In the genomic region with DNA sequence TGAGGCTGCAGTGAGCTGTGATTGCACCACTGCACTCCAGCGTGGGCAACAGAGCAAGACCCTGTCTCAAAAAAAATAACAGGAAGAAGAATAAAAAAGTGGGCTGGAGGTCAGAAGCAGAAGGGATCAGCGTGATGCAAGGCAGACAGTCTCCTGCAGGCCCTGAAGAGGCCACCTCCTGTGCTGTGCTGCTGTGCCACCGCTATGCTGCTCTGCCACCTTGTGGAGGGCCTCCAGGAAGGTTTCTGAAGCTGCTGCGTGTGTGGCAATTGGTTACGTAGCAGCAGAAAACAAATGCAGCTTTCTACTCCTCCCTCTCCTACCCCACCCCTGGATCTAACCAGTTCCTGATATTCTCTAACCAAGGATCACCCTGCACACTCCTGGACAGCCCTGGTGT, we compare ENCODE assay signal across 1 cellular context.
TF ChIP-seq lines count a peak whose summit lies in the region.

No MANE protein-coding gene starts in this region.

TF ChIP-seq in HepG2, 621 proteins besides CTCF, POLR2A, EP300 and RAD21 (continued from another document):
- TF ChIP-seq, protein P1, sequence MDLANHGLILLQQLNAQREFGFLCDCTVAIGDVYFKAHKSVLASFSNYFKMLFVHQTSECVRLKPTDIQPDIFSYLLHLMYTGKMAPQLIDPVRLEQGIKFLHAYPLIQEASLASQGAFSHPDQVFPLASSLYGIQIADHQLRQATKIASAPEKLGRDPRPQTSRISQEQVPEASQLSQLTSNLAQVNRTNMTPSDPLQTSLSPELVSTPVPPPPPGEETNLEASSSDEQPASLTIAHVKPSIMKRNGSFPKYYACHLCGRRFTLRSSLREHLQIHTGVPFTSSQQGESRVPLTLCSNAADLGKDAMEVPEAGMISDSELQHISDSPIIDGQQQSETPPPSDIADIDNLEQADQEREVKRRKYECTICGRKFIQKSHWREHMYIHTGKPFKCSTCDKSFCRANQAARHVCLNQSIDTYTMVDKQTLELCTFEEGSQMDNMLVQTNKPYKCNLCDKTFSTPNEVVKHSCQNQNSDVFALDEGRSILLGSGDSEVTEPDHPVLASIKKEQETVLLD (CRISPR knock-in tag; IDR thresholded peaks at IDR 0.05; ENCODE audit: low read depth) = no peak
- no peak for TF ChIP-seq ZNF644 (CRISPR knock-in tag; IDR thresholded peaks at IDR 0.05; ENCODE audit: low read depth)
- TF ChIP-seq GABPA (IDR thresholded peaks at IDR 0.05; ENCODE audit: low read depth, low read length) = peak; percentile 22; the same call in 1 of the 2 replicates
- no peak for TF ChIP-seq GABPA (CRISPR knock-in tag; IDR thresholded peaks at IDR 0.05; ENCODE audit: low read depth)
- no peak for TF ChIP-seq IRF1 (CRISPR knock-in tag; IDR thresholded peaks at IDR 0.05; ENCODE audit: low read depth)
- no peak for TF ChIP-seq ZNF503 (CRISPR knock-in tag; IDR thresholded peaks at IDR 0.05)
- TF ChIP-seq HMGXB4 (CRISPR knock-in tag; IDR thresholded peaks at IDR 0.05; ENCODE audit: borderline replicate concordance in 1 of 2, low read depth in 1 of 2) = no peak
- TF ChIP-seq SMAD9 (CRISPR knock-in tag; IDR thresholded peaks at IDR 0.05) = no peak
- TF ChIP-seq HOXA7 (CRISPR knock-in tag; IDR thresholded peaks at IDR 0.05) = no peak
- peak; percentile 59 for TF ChIP-seq GABPB1 (CRISPR knock-in tag; IDR thresholded peaks at IDR 0.05)
- TF ChIP-seq NR3C1 (CRISPR knock-in tag; IDR thresholded peaks at IDR 0.05) = no peak
- TF ChIP-seq, protein P2, sequence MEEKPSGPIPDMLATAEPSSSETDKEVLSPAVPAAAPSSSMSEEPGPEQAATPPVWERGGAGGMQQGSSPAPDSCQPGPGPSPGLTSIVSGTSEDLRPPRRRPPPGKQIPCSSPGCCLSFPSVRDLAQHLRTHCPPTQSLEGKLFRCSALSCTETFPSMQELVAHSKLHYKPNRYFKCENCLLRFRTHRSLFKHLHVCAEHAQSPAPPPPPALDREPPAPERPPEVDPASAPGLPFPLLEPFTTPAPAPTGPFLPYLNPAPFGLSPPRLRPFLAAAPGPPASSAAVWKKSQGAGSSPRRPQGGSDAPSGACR (CRISPR knock-in tag; IDR thresholded peaks at IDR 0.05) = no peak
- TF ChIP-seq ZFY (CRISPR knock-in tag; IDR thresholded peaks at IDR 0.05) = peak; percentile 57
- no peak for TF ChIP-seq ZNF17 (CRISPR knock-in tag; IDR thresholded peaks at IDR 0.05)
- no peak for TF ChIP-seq KDM5B (CRISPR knock-in tag; IDR thresholded peaks at IDR 0.05; ENCODE audit: borderline replicate concordance)
- TF ChIP-seq, protein P3, sequence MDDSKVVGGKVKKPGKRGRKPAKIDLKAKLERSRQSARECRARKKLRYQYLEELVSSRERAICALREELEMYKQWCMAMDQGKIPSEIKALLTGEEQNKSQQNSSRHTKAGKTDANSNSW (CRISPR knock-in tag; IDR thresholded peaks at IDR 0.05; ENCODE audit: borderline replicate concordance) = no peak
- TF ChIP-seq GLI4 (CRISPR knock-in tag; IDR thresholded peaks at IDR 0.05; ENCODE audit: borderline replicate concordance) = no peak
- TF ChIP-seq ZNF225 (CRISPR knock-in tag; IDR thresholded peaks at IDR 0.05) = no peak
- no peak for TF ChIP-seq POGZ (CRISPR knock-in tag; IDR thresholded peaks at IDR 0.05)
- 0 out of 2 replicates have a peak, but pooled peaks have one; percentile 26 for TF ChIP-seq ZFX (CRISPR knock-in tag; IDR thresholded peaks at IDR 0.05; ENCODE audit: low read depth)
- TF ChIP-seq, protein P4, sequence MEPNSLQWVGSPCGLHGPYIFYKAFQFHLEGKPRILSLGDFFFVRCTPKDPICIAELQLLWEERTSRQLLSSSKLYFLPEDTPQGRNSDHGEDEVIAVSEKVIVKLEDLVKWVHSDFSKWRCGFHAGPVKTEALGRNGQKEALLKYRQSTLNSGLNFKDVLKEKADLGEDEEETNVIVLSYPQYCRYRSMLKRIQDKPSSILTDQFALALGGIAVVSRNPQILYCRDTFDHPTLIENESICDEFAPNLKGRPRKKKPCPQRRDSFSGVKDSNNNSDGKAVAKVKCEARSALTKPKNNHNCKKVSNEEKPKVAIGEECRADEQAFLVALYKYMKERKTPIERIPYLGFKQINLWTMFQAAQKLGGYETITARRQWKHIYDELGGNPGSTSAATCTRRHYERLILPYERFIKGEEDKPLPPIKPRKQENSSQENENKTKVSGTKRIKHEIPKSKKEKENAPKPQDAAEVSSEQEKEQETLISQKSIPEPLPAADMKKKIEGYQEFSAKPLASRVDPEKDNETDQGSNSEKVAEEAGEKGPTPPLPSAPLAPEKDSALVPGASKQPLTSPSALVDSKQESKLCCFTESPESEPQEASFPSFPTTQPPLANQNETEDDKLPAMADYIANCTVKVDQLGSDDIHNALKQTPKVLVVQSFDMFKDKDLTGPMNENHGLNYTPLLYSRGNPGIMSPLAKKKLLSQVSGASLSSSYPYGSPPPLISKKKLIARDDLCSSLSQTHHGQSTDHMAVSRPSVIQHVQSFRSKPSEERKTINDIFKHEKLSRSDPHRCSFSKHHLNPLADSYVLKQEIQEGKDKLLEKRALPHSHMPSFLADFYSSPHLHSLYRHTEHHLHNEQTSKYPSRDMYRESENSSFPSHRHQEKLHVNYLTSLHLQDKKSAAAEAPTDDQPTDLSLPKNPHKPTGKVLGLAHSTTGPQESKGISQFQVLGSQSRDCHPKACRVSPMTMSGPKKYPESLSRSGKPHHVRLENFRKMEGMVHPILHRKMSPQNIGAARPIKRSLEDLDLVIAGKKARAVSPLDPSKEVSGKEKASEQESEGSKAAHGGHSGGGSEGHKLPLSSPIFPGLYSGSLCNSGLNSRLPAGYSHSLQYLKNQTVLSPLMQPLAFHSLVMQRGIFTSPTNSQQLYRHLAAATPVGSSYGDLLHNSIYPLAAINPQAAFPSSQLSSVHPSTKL (CRISPR knock-in tag; IDR thresholded peaks at IDR 0.05) = no peak
- no peak for TF ChIP-seq HCFC1 (IDR thresholded peaks at IDR 0.05; ENCODE audit: low read depth, low read length)
- TF ChIP-seq NFE2L2 (IDR thresholded peaks at IDR 0.05; ENCODE audit: low read length) = no peak
- TF ChIP-seq HDAC6 (IDR thresholded peaks at IDR 0.05; ENCODE audit: low read depth, low read length) = no peak
- TF ChIP-seq STAG1 (CRISPR knock-in tag; IDR thresholded peaks at IDR 0.05) = peak; percentile 65
- TF ChIP-seq, protein P5, sequence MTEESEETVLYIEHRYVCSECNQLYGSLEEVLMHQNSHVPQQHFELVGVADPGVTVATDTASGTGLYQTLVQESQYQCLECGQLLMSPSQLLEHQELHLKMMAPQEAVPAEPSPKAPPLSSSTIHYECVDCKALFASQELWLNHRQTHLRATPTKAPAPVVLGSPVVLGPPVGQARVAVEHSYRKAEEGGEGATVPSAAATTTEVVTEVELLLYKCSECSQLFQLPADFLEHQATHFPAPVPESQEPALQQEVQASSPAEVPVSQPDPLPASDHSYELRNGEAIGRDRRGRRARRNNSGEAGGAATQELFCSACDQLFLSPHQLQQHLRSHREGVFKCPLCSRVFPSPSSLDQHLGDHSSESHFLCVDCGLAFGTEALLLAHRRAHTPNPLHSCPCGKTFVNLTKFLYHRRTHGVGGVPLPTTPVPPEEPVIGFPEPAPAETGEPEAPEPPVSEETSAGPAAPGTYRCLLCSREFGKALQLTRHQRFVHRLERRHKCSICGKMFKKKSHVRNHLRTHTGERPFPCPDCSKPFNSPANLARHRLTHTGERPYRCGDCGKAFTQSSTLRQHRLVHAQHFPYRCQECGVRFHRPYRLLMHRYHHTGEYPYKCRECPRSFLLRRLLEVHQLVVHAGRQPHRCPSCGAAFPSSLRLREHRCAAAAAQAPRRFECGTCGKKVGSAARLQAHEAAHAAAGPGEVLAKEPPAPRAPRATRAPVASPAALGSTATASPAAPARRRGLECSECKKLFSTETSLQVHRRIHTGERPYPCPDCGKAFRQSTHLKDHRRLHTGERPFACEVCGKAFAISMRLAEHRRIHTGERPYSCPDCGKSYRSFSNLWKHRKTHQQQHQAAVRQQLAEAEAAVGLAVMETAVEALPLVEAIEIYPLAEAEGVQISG (CRISPR knock-in tag; IDR thresholded peaks at IDR 0.05) = peak; percentile 94
- 0 out of 2 replicates have a peak, but pooled peaks have one; percentile 9 for TF ChIP-seq CEBPG (CRISPR knock-in tag; IDR thresholded peaks at IDR 0.05)
TF ChIP-seq in HepG2: peak in this region for 8.
